Comparison of ENCODE assay signal across 1 cellular context in genomic region chr11:69704508-69705245, GRCh38.
A peak's percentile ranks its signal among the peaks of the same experiment; 100 is the strongest.
TF ChIP-seq lines count a peak whose summit lies in the region.

No MANE protein-coding gene starts in this region.

TF ChIP-seq in HEK293, 187 proteins besides CTCF, POLR2A, EP300 and RAD21 (continued from another document and continues in another):
- TF ChIP-seq REST (tag by site-specific recombination; IDR thresholded peaks at IDR 0.05) (no peak), ZNF596 (tag by site-specific recombination; IDR thresholded peaks at IDR 0.05) (no peak), ZNF223 (tag by site-specific recombination; IDR thresholded peaks at IDR 0.05) (no peak), YY1 (tag by site-specific recombination; IDR thresholded peaks at IDR 0.05) (0 out of 2 replicates have a peak, but pooled peaks have one; percentile 21), ZNF202 (tag by site-specific recombination; IDR thresholded peaks at IDR 0.05; ENCODE audit: borderline replicate concordance) (no peak), ZNF664 (tag by site-specific recombination; IDR thresholded peaks at IDR 0.05) (no peak), KLF8 (tag by site-specific recombination; IDR thresholded peaks at IDR 0.05) (no peak), BCL11B (tag by site-specific recombination; IDR thresholded peaks at IDR 0.05; ENCODE audit: low read depth) (no peak), ZNF404 (tag by site-specific recombination; IDR thresholded peaks at IDR 0.05) (no peak), ZNF660 (tag by site-specific recombination; IDR thresholded peaks at IDR 0.05) (peak; percentile 33; the same call in 1 of the 2 replicates), ZNF266 (tag by site-specific recombination; IDR thresholded peaks at IDR 0.05; ENCODE audit: low read depth) (no peak), ZXDB (tag by site-specific recombination; IDR thresholded peaks at IDR 0.05) (no peak), ZNF221 (tag by site-specific recombination; IDR thresholded peaks at IDR 0.05; ENCODE audit: borderline replicate concordance) (no peak), ZFHX2 (tag by site-specific recombination; conservative IDR thresholded peaks at IDR 0.05) (no peak), FEZF1 (tag by site-specific recombination; IDR thresholded peaks at IDR 0.05) (no peak), ZNF114 (tag by site-specific recombination; IDR thresholded peaks at IDR 0.05) (no peak), ZNF23 (tag by site-specific recombination; IDR thresholded peaks at IDR 0.05; ENCODE audit: borderline replicate concordance) (no peak), ZNF214 (tag by site-specific recombination; IDR thresholded peaks at IDR 0.05; ENCODE audit: borderline replicate concordance) (no peak), ZNF341 (tag by site-specific recombination; IDR thresholded peaks at IDR 0.05; ENCODE audit: low read depth) (peak; percentile 72; the same call in 1 of the 2 replicates), ZNF37A (tag by site-specific recombination; IDR thresholded peaks at IDR 0.05) (no peak), ZBTB26 (tag by site-specific recombination; optimal IDR thresholded peaks at IDR 0.05) (peak; percentile 63), ZNF121 (tag by site-specific recombination; IDR thresholded peaks at IDR 0.05) (no peak), ZNF561 (tag by site-specific recombination; IDR thresholded peaks at IDR 0.05; ENCODE audit: borderline replicate concordance) (peak; percentile 82), ZFP37 (tag by site-specific recombination; IDR thresholded peaks at IDR 0.05) (no peak), SP3 (tag by site-specific recombination; IDR thresholded peaks at IDR 0.05) (0 out of 2 replicates have a peak, but pooled peaks have one; percentile 34), ZNF776 (tag by site-specific recombination; IDR thresholded peaks at IDR 0.05; ENCODE audit: borderline replicate concordance) (no peak), TRIM28 (IDR thresholded peaks at IDR 0.05; ENCODE audit: borderline replicate concordance, low read length) (no peak), ZBTB8A (tag by site-specific recombination; IDR thresholded peaks at IDR 0.05) (peak; percentile 31), ZNF768 (tag by site-specific recombination; IDR thresholded peaks at IDR 0.05) (no peak), ZNF654 (tag by site-specific recombination; IDR thresholded peaks at IDR 0.05; ENCODE audit: low read depth) (peak; percentile 48), ZNF510 (tag by site-specific recombination; IDR thresholded peaks at IDR 0.05; ENCODE audit: insufficient replicate concordance) (no peak), ZNF24 (tag by site-specific recombination; IDR thresholded peaks at IDR 0.05) (no peak), ZNF560 (tag by site-specific recombination; IDR thresholded peaks at IDR 0.05; ENCODE audit: borderline replicate concordance) (no peak), ZNF335 (tag by site-specific recombination; conservative IDR thresholded peaks at IDR 0.05) (peak; percentile 69), ZNF792 (tag by site-specific recombination; IDR thresholded peaks at IDR 0.05) (no peak), ZNF548 (tag by site-specific recombination; IDR thresholded peaks at IDR 0.05) (no peak), ZNF391 (tag by site-specific recombination; IDR thresholded peaks at IDR 0.05; ENCODE audit: borderline replicate concordance, low read depth) (no peak), ZNF791 (tag by site-specific recombination; IDR thresholded peaks at IDR 0.05) (no peak), ZNF76 (tag by site-specific recombination; IDR thresholded peaks at IDR 0.05; ENCODE audit: borderline replicate concordance, low read depth) (no peak), ZNF18 (tag by site-specific recombination; IDR thresholded peaks at IDR 0.05) (no peak), ZFP69B (tag by site-specific recombination; IDR thresholded peaks at IDR 0.05) (no peak), HIC1 (tag by site-specific recombination; IDR thresholded peaks at IDR 0.05) (0 out of 2 replicates have a peak, but pooled peaks have one; percentile 32), GLIS2 (tag by site-specific recombination; IDR thresholded peaks at IDR 0.05) (peak; percentile 64; the same call in 1 of the 2 replicates), ZNF324 (tag by site-specific recombination; IDR thresholded peaks at IDR 0.05) (no peak), ZNF19 (tag by site-specific recombination; IDR thresholded peaks at IDR 0.05; ENCODE audit: low read depth) (no peak)
- TF ChIP-seq, protein P1, sequence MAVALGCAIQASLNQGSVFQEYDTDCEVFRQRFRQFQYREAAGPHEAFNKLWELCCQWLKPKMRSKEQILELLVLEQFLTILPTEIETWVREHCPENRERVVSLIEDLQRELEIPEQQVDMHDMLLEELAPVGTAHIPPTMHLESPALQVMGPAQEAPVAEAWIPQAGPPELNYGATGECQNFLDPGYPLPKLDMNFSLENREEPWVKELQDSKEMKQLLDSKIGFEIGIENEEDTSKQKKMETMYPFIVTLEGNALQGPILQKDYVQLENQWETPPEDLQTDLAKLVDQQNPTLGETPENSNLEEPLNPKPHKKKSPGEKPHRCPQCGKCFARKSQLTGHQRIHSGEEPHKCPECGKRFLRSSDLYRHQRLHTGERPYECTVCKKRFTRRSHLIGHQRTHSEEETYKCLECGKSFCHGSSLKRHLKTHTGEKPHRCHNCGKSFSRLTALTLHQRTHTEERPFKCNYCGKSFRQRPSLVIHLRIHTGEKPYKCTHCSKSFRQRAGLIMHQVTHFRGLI (tag by site-specific recombination; IDR thresholded peaks at IDR 0.05) = 0 out of 2 replicates have a peak, but pooled peaks have one; percentile 29
- TF ChIP-seq, protein P2, sequence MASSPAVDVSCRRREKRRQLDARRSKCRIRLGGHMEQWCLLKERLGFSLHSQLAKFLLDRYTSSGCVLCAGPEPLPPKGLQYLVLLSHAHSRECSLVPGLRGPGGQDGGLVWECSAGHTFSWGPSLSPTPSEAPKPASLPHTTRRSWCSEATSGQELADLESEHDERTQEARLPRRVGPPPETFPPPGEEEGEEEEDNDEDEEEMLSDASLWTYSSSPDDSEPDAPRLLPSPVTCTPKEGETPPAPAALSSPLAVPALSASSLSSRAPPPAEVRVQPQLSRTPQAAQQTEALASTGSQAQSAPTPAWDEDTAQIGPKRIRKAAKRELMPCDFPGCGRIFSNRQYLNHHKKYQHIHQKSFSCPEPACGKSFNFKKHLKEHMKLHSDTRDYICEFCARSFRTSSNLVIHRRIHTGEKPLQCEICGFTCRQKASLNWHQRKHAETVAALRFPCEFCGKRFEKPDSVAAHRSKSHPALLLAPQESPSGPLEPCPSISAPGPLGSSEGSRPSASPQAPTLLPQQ (tag by site-specific recombination; IDR thresholded peaks at IDR 0.05) = no peak
- TF ChIP-seq, protein P3, sequence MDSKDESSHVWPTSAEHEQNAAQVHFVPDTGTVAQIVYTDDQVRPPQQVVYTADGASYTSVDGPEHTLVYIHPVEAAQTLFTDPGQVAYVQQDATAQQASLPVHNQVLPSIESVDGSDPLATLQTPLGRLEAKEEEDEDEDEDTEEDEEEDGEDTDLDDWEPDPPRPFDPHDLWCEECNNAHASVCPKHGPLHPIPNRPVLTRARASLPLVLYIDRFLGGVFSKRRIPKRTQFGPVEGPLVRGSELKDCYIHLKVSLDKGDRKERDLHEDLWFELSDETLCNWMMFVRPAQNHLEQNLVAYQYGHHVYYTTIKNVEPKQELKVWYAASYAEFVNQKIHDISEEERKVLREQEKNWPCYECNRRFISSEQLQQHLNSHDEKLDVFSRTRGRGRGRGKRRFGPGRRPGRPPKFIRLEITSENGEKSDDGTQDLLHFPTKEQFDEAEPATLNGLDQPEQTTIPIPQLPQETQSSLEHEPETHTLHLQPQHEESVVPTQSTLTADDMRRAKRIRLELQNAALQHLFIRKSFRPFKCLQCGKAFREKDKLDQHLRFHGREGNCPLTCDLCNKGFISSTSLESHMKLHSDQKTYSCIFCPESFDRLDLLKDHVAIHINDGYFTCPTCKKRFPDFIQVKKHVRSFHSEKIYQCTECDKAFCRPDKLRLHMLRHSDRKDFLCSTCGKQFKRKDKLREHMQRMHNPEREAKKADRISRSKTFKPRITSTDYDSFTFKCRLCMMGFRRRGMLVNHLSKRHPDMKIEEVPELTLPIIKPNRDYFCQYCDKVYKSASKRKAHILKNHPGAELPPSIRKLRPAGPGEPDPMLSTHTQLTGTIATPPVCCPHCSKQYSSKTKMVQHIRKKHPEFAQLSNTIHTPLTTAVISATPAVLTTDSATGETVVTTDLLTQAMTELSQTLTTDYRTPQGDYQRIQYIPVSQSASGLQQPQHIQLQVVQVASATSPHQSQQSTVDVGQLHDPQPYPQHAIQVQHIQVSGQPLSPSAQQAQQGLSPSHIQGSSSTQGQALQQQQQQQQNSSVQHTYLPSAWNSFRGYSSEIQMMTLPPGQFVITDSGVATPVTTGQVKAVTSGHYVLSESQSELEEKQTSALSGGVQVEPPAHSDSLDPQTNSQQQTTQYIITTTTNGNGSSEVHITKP (tag by site-specific recombination; IDR thresholded peaks at IDR 0.05) = no peak
- TF ChIP-seq, protein P4, sequence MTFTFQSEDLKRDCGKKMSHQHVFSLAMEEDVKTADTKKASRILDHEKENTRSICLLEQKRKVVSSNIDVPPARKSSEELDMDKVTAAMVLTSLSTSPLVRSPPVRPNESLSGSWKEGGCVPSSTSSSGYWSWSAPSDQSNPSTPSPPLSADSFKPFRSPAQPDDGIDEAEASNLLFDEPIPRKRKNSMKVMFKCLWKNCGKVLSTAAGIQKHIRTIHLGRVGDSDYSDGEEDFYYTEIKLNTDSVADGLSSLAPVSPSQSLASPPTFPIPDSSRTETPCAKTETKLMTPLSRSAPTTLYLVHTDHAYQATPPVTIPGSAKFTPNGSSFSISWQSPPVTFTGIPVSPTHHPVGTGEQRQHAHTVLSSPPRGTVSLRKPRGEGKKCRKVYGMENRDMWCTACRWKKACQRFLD (tag by site-specific recombination; IDR thresholded peaks at IDR 0.05) = no peak
